Comparison of ENCODE assay signal across 23 cellular contexts in genomic region chr5:3340471-3340870, GRCh38.
"Had no signal": no experiment of that assay in that cellular context is flagged by ENCODE, and none has a peak within 500 bp of the region (broad histone marks: within the 10 kb centered on the region; RNA-seq: fewer than 3 reads in every experiment).

No MANE protein-coding gene starts in this region.

- DNase-seq: IMR-90, Karpas-422, KG1, NCI-H1092, NCI-H1105 treated with DMSO at 0.1 percent for 48 hours, NCI-H1417 treated with DMSO at 0.1 percent for 48 hours, NCI-H146, NCI-H187, NCI-H2029, NCI-H2081 treated with DMSO at 0.1 percent for 48 hours, NCI-H2171, NCI-H226, NCI-H446, NCI-H510A, NCI-H524 treated with DMSO at 0.1 percent for 48 hours, NCI-H69, NCI-H774, SHP77 treated with DMSO at 0.1 percent for 48 hours, SJCRH30 had no signal

- H3K4me3 ChIP-seq: MG63, SJCRH30 had no signal

- FAIRE-seq: RCC 7860 had no signal

- H3K36me3 ChIP-seq: MG63, SJCRH30 had no signal

- ATAC-seq: Right ventricle myocardium inferior, SK-N-SH treated with all-trans-retinoic acid at 6 μM for 48 hours had no signal

- H3K4me1 ChIP-seq: SJCRH30 had no signal

- H3K9me3 ChIP-seq: MG63, SJCRH30 had no signal

- H3K27me3 ChIP-seq: MG63, SJCRH30 had no signal

- H3K27ac ChIP-seq: SJCRH30 had no signal
